In the genomic region with DNA sequence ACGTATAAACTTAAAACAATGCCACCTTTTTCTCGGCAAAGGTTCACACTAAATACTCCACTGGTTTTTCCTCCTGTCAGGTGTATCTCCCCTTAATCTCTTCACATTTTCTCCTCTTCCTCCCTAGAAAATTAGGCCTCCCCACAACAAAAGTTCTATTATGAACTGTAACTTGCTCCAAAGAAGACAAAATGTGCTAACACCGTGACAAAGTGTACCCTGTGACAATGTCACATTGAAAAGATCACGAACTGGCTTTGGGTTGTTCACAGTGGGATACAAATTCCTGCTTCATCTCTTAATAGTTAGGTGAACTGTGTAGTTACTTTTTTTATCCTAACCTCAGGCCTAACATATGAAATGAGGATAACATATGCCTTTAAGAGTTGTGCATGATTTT, we compare ENCODE assay signal across 14 cellular contexts. TPM values are rescaled to one million over a fixed set of nuclear protein-coding genes. Genes with fewer than 3 reads are reported as not detected.
A peak's percentile ranks its signal among the peaks of the same experiment; 100 is the strongest.
DNase-seq lines count a peak whose midpoint lies in the region; ATAC-seq and TF ChIP-seq lines count a peak whose summit lies in the region.
"Had no signal": no experiment of that assay in that cellular context is flagged by ENCODE, and none has a peak within 500 bp of the region (broad histone marks: within the 10 kb centered on the region; RNA-seq: fewer than 3 reads in every experiment).

No MANE protein-coding gene starts in this region.

- H3K4me1 Mint-ChIP-seq in natural killer cell (peaks cover 52 to 54% of the 10 kb centered on the region in 2 donors), endodermal cell (peaks cover 32% of the 10 kb centered on the region)
- H3K4me1 Mint-ChIP-seq in natural killer cell treated with Interleukin-12 subunit alpha and Interleukin-12 subunit beta and Interleukin-15 and Interleukin-18, amount 100 ng/mL, for 72 hours (ENCODE audit: low read depth in 2 of 2): peaks cover 40 to 42% of the 10 kb centered on the region in 2 donors

- no peak for ATAC-seq in natural killer cell
- no peak for ATAC-seq in natural killer cell treated with Interleukin-12 subunit alpha and Interleukin-12 subunit beta and Interleukin-15 and Interleukin-18, amount 100 ng/mL, for 72 hours
- no peak for ATAC-seq in left lung

- no peak overlapping the region for H3K4me3 Mint-ChIP-seq in natural killer cell
- no peak overlapping the region for H3K4me3 Mint-ChIP-seq in natural killer cell treated with Interleukin-12 subunit alpha and Interleukin-12 subunit beta and Interleukin-15 and Interleukin-18, amount 100 ng/mL, for 72 hours
- H3K4me3 Mint-ChIP-seq in endodermal cell: no peak overlapping the region

- H3K27me3 Mint-ChIP-seq in natural killer cell (ENCODE audit: low read depth in 2 of 2): no peaks in the 10 kb centered on the region
- no peaks in the 10 kb centered on the region for H3K27me3 Mint-ChIP-seq in natural killer cell treated with Interleukin-12 subunit alpha and Interleukin-12 subunit beta and Interleukin-15 and Interleukin-18, amount 100 ng/mL, for 72 hours
- H3K27me3 Mint-ChIP-seq in endodermal cell (ENCODE audit: insufficient read depth): no peaks in the 10 kb centered on the region

- peaks cover 3% of the 10 kb centered on the region for H3K4me1 ChIP-seq in endodermal cell (ENCODE audit: control insufficient read depth, insufficient read depth, low read length)
- H3K4me1 ChIP-seq in left lung: peaks cover 21 to 47% of the 10 kb centered on the region in 2 donors
- H3K4me1 ChIP-seq: prostate gland had no signal

- no peaks in the 10 kb centered on the region for H3K36me3 Mint-ChIP-seq in natural killer cell
- H3K36me3 Mint-ChIP-seq in natural killer cell treated with Interleukin-12 subunit alpha and Interleukin-12 subunit beta and Interleukin-15 and Interleukin-18, amount 100 ng/mL, for 72 hours: peaks cover 11% of the 10 kb centered on the region
- H3K36me3 Mint-ChIP-seq in endodermal cell (ENCODE audit: low read depth): peaks cover 33% of the 10 kb centered on the region

- H3K9me3 ChIP-seq in SK-N-MC (ENCODE audit: low read depth, low read length) (no peaks in the 10 kb centered on the region), endodermal cell (ENCODE audit: control insufficient read depth, low read length) (no peaks in the 10 kb centered on the region), left lung (no peaks in the 10 kb centered on the region)
- H3K9me3 ChIP-seq: prostate gland had no signal

- H3K36me3 ChIP-seq in SK-N-MC (ENCODE audit: insufficient read depth, low read length): peaks cover 69% of the 10 kb centered on the region
- peaks cover 61% of the 10 kb centered on the region for H3K36me3 ChIP-seq in endodermal cell (ENCODE audit: control insufficient read depth, insufficient read depth, low read length)
- H3K36me3 ChIP-seq in left lung: no peaks in the 10 kb centered on the region
- H3K36me3 ChIP-seq: prostate gland had no signal

- DNase-seq in natural killer cell (no peak), SK-N-MC (ENCODE audit: low read depth, low spot score) (no peak), endodermal cell (no peak), left lung (no peak), NAMALWA (ENCODE audit: low spot score) (no peak)
- no peak for DNase-seq in natural killer cell treated with Interleukin-12 subunit alpha and Interleukin-12 subunit beta and Interleukin-15 and Interleukin-18, amount 100 ng/mL, for 72 hours (ENCODE audit: low spot score)
- no peak for DNase-seq in activated CD4-positive, alpha-beta T cell treated with anti-CD3 and anti-CD28 coated beads for 48 hours
- DNase-seq: activated gamma-delta T cell treated with Interleukin-2 at 50 U/mL for 16 hours, NCI-H187 treated with DMSO at 0.1 percent for 48 hours, NCI-H748 treated with DMSO at 0.1 percent for 48 hours, substantia nigra, T-helper 9 cell had no signal

- TF ChIP-seq CTCF in natural killer cell (IDR thresholded peaks at IDR 0.05) (no peak), endodermal cell (conservative IDR thresholded peaks at IDR 0.05) (no peak), left lung (IDR thresholded peaks at IDR 0.05) (no peak)

- 50 to 61% methylated on average over 4 of the region's 4 CpGs for WGBS in endodermal cell (ENCODE audit: insufficient coverage in 1 of 2, insufficient read length in 1 of 2), 2 experiments

- no peak overlapping the region for H3K9ac ChIP-seq in SK-N-MC (ENCODE audit: insufficient read length)
- no peak overlapping the region for H3K9ac ChIP-seq in endodermal cell (ENCODE audit: extremely low read depth, low read length, poor library complexity, severe bottlenecking)

- H3K27me3 ChIP-seq in endodermal cell (ENCODE audit: control insufficient read depth, insufficient read depth, low read length, poor library complexity, severe bottlenecking) (no peaks in the 10 kb centered on the region), left lung (no peaks in the 10 kb centered on the region)

- no peaks in the 10 kb centered on the region for H3K9me3 Mint-ChIP-seq in natural killer cell
- H3K9me3 Mint-ChIP-seq in natural killer cell treated with Interleukin-12 subunit alpha and Interleukin-12 subunit beta and Interleukin-15 and Interleukin-18, amount 100 ng/mL, for 72 hours: no peaks in the 10 kb centered on the region
- H3K9me3 Mint-ChIP-seq in endodermal cell: no peaks in the 10 kb centered on the region

- H3K27ac Mint-ChIP-seq in natural killer cell (peak overlapping the region; percentile 61 to 77), endodermal cell (no peak overlapping the region)
- H3K27ac Mint-ChIP-seq in natural killer cell treated with Interleukin-12 subunit alpha and Interleukin-12 subunit beta and Interleukin-15 and Interleukin-18, amount 100 ng/mL, for 72 hours: peak overlapping the region in 1 of 2 donors; percentile 13

- H3K27ac ChIP-seq in SK-N-MC: peak overlapping the region; percentile 21; the same call in 1 of the 2 replicates
- no peak overlapping the region for H3K27ac ChIP-seq in endodermal cell (ENCODE audit: low read depth, low read length)
- peak overlapping the region; percentile 28 for H3K27ac ChIP-seq in temporal lobe (ENCODE audit: low read depth, low read length)
- no peak overlapping the region for H3K27ac ChIP-seq in left lung
- H3K27ac ChIP-seq: prostate gland had no signal

- intact Hi-C loops in natural killer cell (cut with micrococcal nuclease) (no loop called here), left lung (cut with DNase I) (no loop called here)

- H3K4me3 ChIP-seq in SK-N-MC (no peak overlapping the region), endodermal cell (ENCODE audit: low read length) (peak overlapping the region; percentile 38), left lung (no peak overlapping the region)
- H3K4me3 ChIP-seq: prostate gland had no signal

RNA-seq across cellular contexts. Expression of a gene that starts 6.0 kb away (rescaled TPM):
- total RNA-seq in natural killer cell: 100 to 1,000 TPM in 2 of 3 donors, 10 to 100 TPM in 1; 89.2 to 113 (median 103) TPM
- 100 to 1,000 TPM in 1 of 2 donors, 10 to 100 TPM in 1; 95.1 to 156 TPM for total RNA-seq in natural killer cell treated with Interleukin-12 subunit alpha and Interleukin-12 subunit beta and Interleukin-15 and Interleukin-18, amount 100 ng/mL, for 72 hours
- total RNA-seq in endodermal cell: 100 to 1,000 TPM; 380 to 532 TPM
- 267 TPM for polyA plus RNA-seq in endodermal cell (2013, experiment 1 of 2)
- 284 TPM for polyA plus RNA-seq in endodermal cell (2013, experiment 2 of 2)
- 162 TPM for total RNA-seq in temporal lobe
- 100 to 1,000 TPM; 115 to 147 TPM for total RNA-seq in left lung

RNA-seq across cellular contexts. Expression of a gene that starts 31.3 kb away (rescaled TPM):
- total RNA-seq in natural killer cell (100 to 1,000 TPM in 1 of 3 donors, 10 to 100 TPM in 2; 69.0 to 120 (median 95.1) TPM), endodermal cell (1 to 10 TPM; 5.7 to 7.2 TPM), temporal lobe (6.4 TPM), left lung (10 to 100 TPM; 18.8 to 29.9 TPM)
- 100 to 1,000 TPM; 109 to 217 TPM for total RNA-seq in natural killer cell treated with Interleukin-12 subunit alpha and Interleukin-12 subunit beta and Interleukin-15 and Interleukin-18, amount 100 ng/mL, for 72 hours
- polyA plus RNA-seq in endodermal cell (2013, experiment 1 of 2): 6.7 TPM
- 5.6 TPM for polyA plus RNA-seq in endodermal cell (2013, experiment 2 of 2)

Comparison
In these comparisons a context has a peak if more than half of its experiments do, and no peak if none do; other contexts are left out.
1. H3K27ac ChIP-seq: peak in SK-N-MC (single experiment) and temporal lobe (single experiment); none in endodermal cell (single experiment) and left lung (0 of 2).